11 cellular contexts compared by ENCODE assay signal in genomic region chr1:241637604-241638003, GRCh38. TPM values are rescaled to one million over a fixed set of nuclear protein-coding genes. Genes with fewer than 3 reads are reported as not detected.
DNase-seq lines count a peak whose midpoint lies in the region; ATAC-seq, FAIRE-seq and TF ChIP-seq lines count a peak whose summit lies in the region.
"Had no signal": no experiment of that assay in that cellular context is flagged by ENCODE, and none has a peak within 500 bp of the region (broad histone marks: within the 10 kb centered on the region; RNA-seq: fewer than 3 reads in every experiment).

No MANE protein-coding gene starts in this region.

- H3K36me3 Mint-ChIP-seq in neural crest cell (ENCODE audit: low read depth), result peaks cover 30% of the 10 kb centered on the region

- H3K4me1 Mint-ChIP-seq in neural crest cell, result peaks cover 33% of the 10 kb centered on the region

- CTCF ChIA-PET in mammary epithelial cell (lab: Charles Lee; ENCODE audit: low non-redundant PET) (no interaction called here), RWPE1 (lab: Yijun Ruan, JAX) (no interaction called here)

- TF ChIP-seq CTCF in mammary epithelial cell (conservative IDR thresholded peaks at IDR 0.05 in 1 of 2, IDR thresholded peaks at IDR 0.05 in 1 of 2; ENCODE audit: extremely low read depth in 1 of 2, insufficient read depth in 1 of 2, low read depth in 1 of 2, low read length in 2 of 2) (no peak), neural crest cell (conservative IDR thresholded peaks at IDR 0.05) (no peak), RWPE1 (conservative IDR thresholded peaks at IDR 0.05; ENCODE audit: low read depth) (no peak)

- no peaks in the 10 kb centered on the region for H3K27me3 Mint-ChIP-seq in neural crest cell (ENCODE audit: low read depth)

- H3K9me3 ChIP-seq in mammary epithelial cell (replicated peaks; ENCODE audit: insufficient read depth, low read length), result no peaks in the 10 kb centered on the region

- BruUV-seq in mammary epithelial cell (replicated peaks; lab: Mats Ljungman, UMichigan), result no TSS peak

- peak; percentile 64 for FAIRE-seq in GM19239 (lab: Jason Lieb, UNC)
- no peak for FAIRE-seq in RCC 7860 (lab: Jason Lieb, UNC)

- no peak overlapping the region for H3K9ac ChIP-seq in mammary epithelial cell (ENCODE audit: insufficient read depth, low read length)

- no peaks in the 10 kb centered on the region for H4K20me1 ChIP-seq in mammary epithelial cell (ENCODE audit: insufficient read depth, low read length)

- intact Hi-C loops in mammary epithelial cell (cut with micrococcal nuclease), result no loop called here

- WGBS in mammary epithelial cell (ENCODE audit: low coverage, missing lambda C conversion rate), result 90% methylated on average over 4 of the region's 4 CpGs

- H3K27ac ChIP-seq in mammary epithelial cell (ENCODE audit: insufficient read depth, low read depth, low read length) (no peak overlapping the region), RWPE1 (no peak overlapping the region)

- peak overlapping the region; percentile 84 for H3K4me2 ChIP-seq in mammary epithelial cell (ENCODE audit: insufficient read depth, low read depth, low read length)

- POLR2A ChIA-PET in RWPE1 (lab: Yijun Ruan, JAX; ENCODE audit: low non-redundant PET), result no interaction called here

- H3K4me3 Mint-ChIP-seq in neural crest cell, result peak overlapping the region; percentile 80

- H2AFZ ChIP-seq in mammary epithelial cell (ENCODE audit: low read depth, low read length), result no peak overlapping the region

- no peak for DNase-seq in GM19239 (ENCODE audit: insufficient read length, low spot score)
- peak; percentile 26 for DNase-seq in NOMO-1 treated with DMSO at 0.1 percent for 48 hours (lab: John Stamatoyannopoulos, UW; ENCODE audit: unreplicated experiment)
- peak; percentile 21 for DNase-seq in mammary epithelial cell
- DNase-seq in neural crest cell (ENCODE audit: low read depth, low spot score), result no peak
- no peak for DNase-seq in RWPE1 (ENCODE audit: low spot score)
- DNase-seq in RCC 7860 (ENCODE audit: low spot score), result no peak
- DNase-seq: activated CD4-positive, CD25-positive, alpha-beta regulatory T cell; NCI-H146 had no signal

- peak overlapping the region; percentile 5 to 99 (median 91) for H3K4me3 ChIP-seq in mammary epithelial cell (replicated peaks in 1 of 3; ENCODE audit: insufficient read depth in 1 of 3, low read depth in 2 of 3, low read length in 3 of 3)

- no peak overlapping the region for H3K27ac Mint-ChIP-seq in neural crest cell (ENCODE audit: unreplicated experiment)

- H3K36me3 ChIP-seq in mammary epithelial cell (ENCODE audit: insufficient read depth, low read length), result peaks cover 9% of the 10 kb centered on the region

- ATAC-seq in GM18870 (IDR thresholded peaks at IDR 0.05; ENCODE audit: unreplicated experiment) (no peak), HG03139 (IDR thresholded peaks at IDR 0.05; ENCODE audit: unreplicated experiment) (no peak)

- H3K27me3 ChIP-seq in mammary epithelial cell (ENCODE audit: insufficient read depth, low read length), result no peaks in the 10 kb centered on the region

- dilution Hi-C loops in mammary epithelial cell (cut with HindIII; ENCODE audit: low sequenced_read_pairs), result no loop called here

- in situ Hi-C loops in mammary epithelial cell (cut with MboI; ENCODE audit: low sequenced_read_pairs in 2 of 2), result no loop called here

- peaks cover 67% of the 10 kb centered on the region for H3K79me2 ChIP-seq in mammary epithelial cell (ENCODE audit: insufficient read depth, low read length)

- H3K9me3 Mint-ChIP-seq in neural crest cell, result peaks cover 11% of the 10 kb centered on the region

- peaks cover 22% of the 10 kb centered on the region for H3K4me1 ChIP-seq in mammary epithelial cell (ENCODE audit: insufficient read depth, low read length)

RNA-seq across cellular contexts. Expression of gene CHML, which starts 2.6 kb away (rescaled TPM):
- total RNA-seq in mammary epithelial cell, result 10 to 100 TPM; 15.0 to 25.3 TPM
- polyA plus RNA-seq in mammary epithelial cell, result 5.9 TPM
- 11.3 TPM for polyA minus RNA-seq in mammary epithelial cell
- 21.3 and 22.5 TPM in 2 replicates for total RNA-seq in neural crest cell

RNA-seq across cellular contexts. Expression of gene OPN3, which starts 2.6 kb away (rescaled TPM):
- total RNA-seq in mammary epithelial cell (10 to 100 TPM; 21.3 to 36.5 TPM), neural crest cell (31.2 and 32.1 TPM in 2 replicates)
- 28.1 TPM for polyA plus RNA-seq in mammary epithelial cell
- 14.9 TPM for polyA minus RNA-seq in mammary epithelial cell

RNA-seq across cellular contexts. Expression of gene WDR64, which starts 14.5 kb away (rescaled TPM):
- total RNA-seq in mammary epithelial cell (not detected), neural crest cell (0.32 TPM in 1 of 2 replicates, not detected in the other)
- polyA plus RNA-seq in mammary epithelial cell, result not detected
- polyA minus RNA-seq in mammary epithelial cell, result not detected
- total RNA-seq: mesenteric fat pad had no signal

Comparison
In these comparisons a context has a peak if more than half of its experiments do, and no peak if none do; other contexts are left out.
1. DNase-seq: peak in NOMO-1 treated with DMSO at 0.1 percent for 48 hours (single experiment) and mammary epithelial cell (single experiment); none in GM19239 (single experiment), neural crest cell (single experiment), RWPE1 (single experiment) and RCC 7860 (single experiment).